Comparison of ENCODE assay signal across 15 cellular contexts in the genomic region with DNA sequence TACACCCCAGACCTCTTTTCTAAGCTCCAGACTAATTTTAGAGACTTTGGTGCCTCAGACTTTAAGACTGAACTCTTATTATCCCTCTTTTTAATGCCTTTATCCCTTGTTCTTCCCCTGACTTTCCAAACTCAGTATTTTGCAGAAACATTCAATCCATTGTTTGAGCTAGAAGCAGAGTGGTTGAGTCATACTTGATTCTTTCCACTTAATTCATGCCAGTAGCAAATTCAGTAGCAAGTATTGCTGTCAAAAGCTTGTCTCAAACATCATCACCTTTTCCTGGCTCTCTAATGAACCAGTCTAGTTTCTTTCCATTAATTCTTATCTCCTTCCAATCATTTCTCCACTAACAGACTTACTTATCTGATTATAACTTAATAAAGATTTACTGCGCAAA.
"Had no signal": no experiment of that assay in that cellular context is flagged by ENCODE, and none has a peak within 500 bp of the region (broad histone marks: within the 10 kb centered on the region; RNA-seq: fewer than 3 reads in every experiment).

No MANE protein-coding gene starts in this region.

- H3K4me3 ChIP-seq: heart left ventricle, left ventricle myocardium inferior, thyroid gland, vagina had no signal

- H3K4me3 Mint-ChIP-seq: activated naive CD8-positive, alpha-beta T cell; activated T-cell treated with anti-CD3 and anti-CD28 coated beads, Interleukin-2, amount 50 U/mL, for 4 hours; T-helper 2 cell treated with Interferon-gamma antibody and Interleukin-4, amounts not matched to agents 5 μg/mL and 100 μg/mL, for 36 hours had no signal

- H3K36me3 ChIP-seq: heart left ventricle, left ventricle myocardium inferior, thyroid gland, vagina had no signal

- H3K27ac Mint-ChIP-seq: activated naive CD8-positive, alpha-beta T cell; T-helper 2 cell treated with Interferon-gamma antibody and Interleukin-4, amounts not matched to agents 5 μg/mL and 100 μg/mL, for 36 hours had no signal

- ATAC-seq: activated T-cell treated with anti-CD3 and anti-CD28 coated beads, Interleukin-2, amount 50 U/mL, for 4 hours; foreskin keratinocyte; heart left ventricle; right cardiac atrium had no signal

- H3K27ac ChIP-seq: foreskin keratinocyte, heart left ventricle, left ventricle myocardium inferior, thyroid gland, vagina had no signal

- DNase-seq: activated CD4-positive, alpha-beta T cell treated with anti-CD3 and anti-CD28 coated beads for 1 hour; activated CD4-positive, alpha-beta T cell treated with anti-CD3 and anti-CD28 coated beads, Interleukin-2, amount 50 U/mL, for 48 hours; activated gamma-delta T cell; activated T-cell treated with anti-CD3 and anti-CD28 coated beads, Interleukin-2, amount 50 U/mL, for 4 hours; heart left ventricle; left ventricle myocardium inferior; mesenchymal stem cell; posterior cingulate gyrus; right cardiac atrium; small intestine; thyroid gland had no signal

- H3K36me3 Mint-ChIP-seq: activated naive CD8-positive, alpha-beta T cell had no signal

- H3K4me1 ChIP-seq: foreskin keratinocyte, heart left ventricle, left ventricle myocardium inferior, vagina had no signal

- H3K27me3 Mint-ChIP-seq: activated naive CD8-positive, alpha-beta T cell had no signal

- H3K9me3 ChIP-seq: heart left ventricle, left ventricle myocardium inferior, thyroid gland, vagina had no signal

- H3K9me3 Mint-ChIP-seq: activated T-cell treated with anti-CD3 and anti-CD28 coated beads, Interleukin-2, amount 50 U/mL, for 4 hours had no signal

- H3K27me3 ChIP-seq: foreskin keratinocyte, heart left ventricle, thyroid gland, vagina had no signal
